ENCODE assay signal across 31 cellular contexts in the genomic region with DNA sequence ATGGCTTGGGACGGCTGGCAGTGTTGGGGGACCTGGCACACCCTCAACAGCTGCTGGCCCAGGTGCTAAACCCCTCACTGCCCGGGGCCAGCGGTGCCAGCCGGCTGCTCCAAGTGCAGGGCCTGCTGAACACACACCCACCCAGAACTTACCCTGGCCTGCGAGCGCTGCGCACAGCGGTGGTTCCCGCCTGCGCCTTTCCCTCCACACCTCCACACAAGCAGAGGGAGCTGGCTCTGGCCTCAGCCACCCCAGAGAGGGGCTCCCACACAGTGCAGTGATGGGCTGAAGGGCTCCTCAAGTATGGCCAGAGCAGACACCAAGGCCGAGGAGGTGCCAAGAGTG.
"Had no signal": no experiment of that assay in that cellular context is flagged by ENCODE, and none has a peak within 500 bp of the region (broad histone marks: within the 10 kb centered on the region; RNA-seq: fewer than 3 reads in every experiment).

No MANE protein-coding gene starts in this region.

- H3K4me3 ChIP-seq: adrenal gland, body of pancreas, esophagus muscularis mucosa, gastrocnemius medialis had no signal

- H3K4me1 Mint-ChIP-seq: activated B cell treated with CpG ODN at 0.5 μM for 24 hours; activated naive CD4-positive, alpha-beta T cell treated with anti-CD3 and anti-CD28 coated beads, Interleukin-2, amount 50 U/mL, for 24 hours; activated naive CD8-positive, alpha-beta T cell treated with anti-CD3 and anti-CD28 coated beads for 36 hours; activated naive CD8-positive, alpha-beta T cell treated with anti-CD3 and anti-CD28 coated beads, Interleukin-2, amount 50 U/mL, for 24 hours; activated T-helper 17 cell treated with anti-CD3 and anti-CD28 coated beads, Interleukin-2, amount 50 U/mL, for 72 hours; T-helper 17 cell had no signal

- H3K4me1 ChIP-seq: adrenal gland, body of pancreas, esophagus muscularis mucosa, foreskin keratinocyte, gastrocnemius medialis had no signal

- H3K4me3 Mint-ChIP-seq: activated B cell treated with CpG ODN at 0.5 μM for 24 hours; activated CD8-positive, alpha-beta T cell treated with anti-CD3 and anti-CD28 coated beads for 36 hours; activated naive CD4-positive, alpha-beta T cell treated with anti-CD3 and anti-CD28 coated beads for 36 hours; activated naive CD4-positive, alpha-beta T cell treated with anti-CD3 and anti-CD28 coated beads, Interleukin-2, amount 50 U/mL, for 24 hours; activated naive CD8-positive, alpha-beta T cell treated with anti-CD3 and anti-CD28 coated beads for 36 hours; activated naive CD8-positive, alpha-beta T cell treated with anti-CD3 and anti-CD28 coated beads, Interleukin-2, amount 50 U/mL, for 24 hours; activated T-cell treated with anti-CD3 and anti-CD28 coated beads, Interleukin-2, amount 50 U/mL, for 4 hours; activated T-helper 17 cell treated with anti-CD3 and anti-CD28 coated beads, Interleukin-2, amount 50 U/mL, for 72 hours; effector memory CD8-positive, alpha-beta T cell; T-helper 17 cell; T-helper 2 cell treated with Interferon-gamma antibody and Interleukin-4, amounts not matched to agents 5 μg/mL and 100 μg/mL, for 36 hours had no signal

- H3K27me3 ChIP-seq: adrenal gland, body of pancreas, esophagus muscularis mucosa, foreskin keratinocyte, gastrocnemius medialis had no signal

- H3K27me3 Mint-ChIP-seq: activated naive CD8-positive, alpha-beta T cell treated with anti-CD3 and anti-CD28 coated beads for 36 hours; activated T-helper 17 cell treated with anti-CD3 and anti-CD28 coated beads, Interleukin-2, amount 50 U/mL, for 72 hours had no signal

- H3K27ac Mint-ChIP-seq: activated B cell treated with CpG ODN at 0.5 μM for 24 hours; activated CD8-positive, alpha-beta T cell treated with anti-CD3 and anti-CD28 coated beads for 36 hours; activated naive CD4-positive, alpha-beta T cell treated with anti-CD3 and anti-CD28 coated beads for 36 hours; activated naive CD4-positive, alpha-beta T cell treated with anti-CD3 and anti-CD28 coated beads, Interleukin-2, amount 50 U/mL, for 24 hours; activated naive CD8-positive, alpha-beta T cell treated with anti-CD3 and anti-CD28 coated beads for 36 hours; activated naive CD8-positive, alpha-beta T cell treated with anti-CD3 and anti-CD28 coated beads, Interleukin-2, amount 50 U/mL, for 24 hours; activated T-helper 17 cell treated with anti-CD3 and anti-CD28 coated beads, Interleukin-2, amount 50 U/mL, for 72 hours; effector memory CD8-positive, alpha-beta T cell; T-helper 17 cell; T-helper 2 cell treated with Interferon-gamma antibody and Interleukin-4, amounts not matched to agents 5 μg/mL and 100 μg/mL, for 36 hours had no signal

- DNase-seq: activated B cell treated with CpG ODN at 0.5 μM for 24 hours; activated CD4-positive, alpha-beta T cell treated with anti-CD3 and anti-CD28 coated beads for 48 hours; activated CD4-positive, alpha-beta T cell treated with anti-CD3 and anti-CD28 coated beads, Interleukin-2, amount 50 U/mL, for 1 hour; activated CD4-positive, alpha-beta T cell treated with anti-CD3 and anti-CD28 coated beads, Interleukin-2, amount 50 U/mL, for 48 hours; activated CD8-positive, alpha-beta memory T cell treated with anti-CD3 and anti-CD28 coated beads for 24 hours; activated CD8-positive, alpha-beta T cell treated with anti-CD3 and anti-CD28 coated beads for 36 hours; activated effector memory CD4-positive, alpha-beta T cell treated with anti-CD3 and anti-CD28 coated beads, Interleukin-2, amount 50 U/mL, for 16 hours; activated naive CD4-positive, alpha-beta T cell treated with anti-CD3 and anti-CD28 coated beads for 36 hours; activated naive CD8-positive, alpha-beta T cell treated with anti-CD3 and anti-CD28 coated beads for 36 hours; activated naive CD8-positive, alpha-beta T cell treated with anti-CD3 and anti-CD28 coated beads, Interleukin-2, amount 50 U/mL, for 24 hours; activated T-cell treated with anti-CD3 and anti-CD28 coated beads, Interleukin-2, amount 50 U/mL, for 4 hours; adrenal gland; amygdala; aorta; caudate nucleus; cortex of kidney; dermis blood vessel endothelial cell; effector CD4-positive, alpha-beta T cell; effector memory CD8-positive, alpha-beta T cell; foreskin keratinocyte; gastrocnemius medialis; T-helper 1 cell; T-helper 17 cell; T1000; WERI-Rb-1 had no signal

- H3K9me3 ChIP-seq: adrenal gland, body of pancreas, esophagus muscularis mucosa, gastrocnemius medialis had no signal

- ATAC-seq: activated CD4-positive, CD25-positive, alpha-beta regulatory T cell treated with anti-CD3 and anti-CD28 coated beads, Interleukin-2, amount 50 U/mL, for 24 hours; activated CD8-positive, alpha-beta T cell treated with anti-CD3 and anti-CD28 coated beads for 36 hours; activated naive CD8-positive, alpha-beta T cell treated with anti-CD3 and anti-CD28 coated beads, Interleukin-2, amount 50 U/mL, for 24 hours; activated T-cell treated with anti-CD3 and anti-CD28 coated beads, Interleukin-2, amount 50 U/mL, for 4 hours; activated T-helper 17 cell treated with anti-CD3 and anti-CD28 coated beads, Interleukin-2, amount 50 U/mL, for 72 hours; body of pancreas; effector memory CD8-positive, alpha-beta T cell; foreskin keratinocyte; gastrocnemius medialis; T-helper 17 cell had no signal

- H3K27ac ChIP-seq: adrenal gland, body of pancreas, esophagus muscularis mucosa, foreskin keratinocyte, gastrocnemius medialis, WERI-Rb-1 had no signal

- H3K9me3 Mint-ChIP-seq: activated CD8-positive, alpha-beta T cell treated with anti-CD3 and anti-CD28 coated beads for 36 hours; activated naive CD4-positive, alpha-beta T cell treated with anti-CD3 and anti-CD28 coated beads for 36 hours; activated naive CD4-positive, alpha-beta T cell treated with anti-CD3 and anti-CD28 coated beads, Interleukin-2, amount 50 U/mL, for 24 hours; activated T-cell treated with anti-CD3 and anti-CD28 coated beads, Interleukin-2, amount 50 U/mL, for 4 hours had no signal

- H3K36me3 ChIP-seq: adrenal gland, esophagus muscularis mucosa, gastrocnemius medialis, WERI-Rb-1 had no signal

- H3K36me3 Mint-ChIP-seq: activated naive CD4-positive, alpha-beta T cell treated with anti-CD3 and anti-CD28 coated beads, Interleukin-2, amount 50 U/mL, for 24 hours had no signal
